In the genomic region with DNA sequence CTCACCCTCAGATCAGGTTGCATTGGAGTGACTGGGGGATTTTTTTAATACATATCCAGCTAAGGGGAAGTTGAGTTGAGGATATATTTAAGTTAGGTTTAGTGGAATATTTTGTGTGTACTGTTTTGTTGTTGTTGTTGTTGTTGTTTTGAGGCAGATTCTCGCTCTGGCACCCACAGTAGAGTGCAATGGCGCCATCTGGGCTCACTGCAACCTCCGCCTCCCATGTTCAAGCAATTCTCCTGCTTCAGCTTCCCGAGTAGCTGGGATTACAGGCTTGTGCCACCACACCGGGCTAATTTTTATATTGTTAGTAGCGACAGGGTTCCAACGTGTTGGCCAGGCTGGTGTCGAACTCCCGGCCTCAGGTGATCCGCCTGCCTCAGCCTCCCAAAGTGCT, we compare ENCODE assay signal across 15 cellular contexts. TPM values are rescaled to one million over a fixed set of nuclear protein-coding genes. Genes with fewer than 3 reads are reported as not detected.
DNase-seq lines count a peak whose midpoint lies in the region; ATAC-seq, FAIRE-seq and TF ChIP-seq lines count a peak whose summit lies in the region.
"Had no signal": no experiment of that assay in that cellular context is flagged by ENCODE, and none has a peak within 500 bp of the region (broad histone marks: within the 10 kb centered on the region; RNA-seq: fewer than 3 reads in every experiment).

No MANE protein-coding gene starts in this region.

- FAIRE-seq in HepG2 (lab: Jason Lieb, UNC): no peak
- FAIRE-seq: A549 had no signal

- H3K9me3 Mint-ChIP-seq in activated naive CD8-positive, alpha-beta T cell treated with anti-CD3 and anti-CD28 coated beads, Interleukin-2, amount 50 U/mL, for 24 hours: no peaks in the 10 kb centered on the region

- H3K27ac Mint-ChIP-seq in activated naive CD8-positive, alpha-beta T cell treated with anti-CD3 and anti-CD28 coated beads, Interleukin-2, amount 50 U/mL, for 24 hours: no peak overlapping the region
- H3K27ac Mint-ChIP-seq: CD4-positive, CD25-positive, alpha-beta regulatory T cell had no signal

- H3K27ac ChIP-seq in HepG2 (ENCODE audit: extremely low read length, insufficient read depth, low read length) (no peak overlapping the region), right lobe of liver (no peak overlapping the region), OCI-LY3 (ENCODE audit: low read length) (no peak overlapping the region), foreskin keratinocyte (no peak overlapping the region)
- H3K27ac ChIP-seq: A549 had no signal

- H3K36me3 Mint-ChIP-seq in activated naive CD8-positive, alpha-beta T cell treated with anti-CD3 and anti-CD28 coated beads, Interleukin-2, amount 50 U/mL, for 24 hours (ENCODE audit: low read depth): no peaks in the 10 kb centered on the region
- H3K36me3 Mint-ChIP-seq: CD4-positive, CD25-positive, alpha-beta regulatory T cell had no signal

- intact Hi-C loops in HepG2 (cut with micrococcal nuclease; ENCODE audit: unreplicated experiment) (loop anchor here (10.0 kb wide), 1 partner anchor 103 kb away; the partner anchor contains the start of gene CXorf38), right lobe of liver (cut with DNase I) (no loop called here)

- BruUV-seq in HepG2 (replicated peaks; lab: Mats Ljungman, UMichigan): no TSS peak

- no peaks in the 10 kb centered on the region for H4K20me1 ChIP-seq in HepG2 (ENCODE audit: insufficient read depth, low read length)
- H4K20me1 ChIP-seq in OCI-LY3 (ENCODE audit: insufficient read depth, low read length): no peaks in the 10 kb centered on the region

- no peak overlapping the region for H3K4me2 ChIP-seq in HepG2 (ENCODE audit: low read depth, low read length)
- H3K4me2 ChIP-seq in OCI-LY3 (ENCODE audit: low read length): no peak overlapping the region
- H3K4me2 ChIP-seq: A549 had no signal

- H3K27me3 ChIP-seq in HepG2 (ENCODE audit: control insufficient read depth in 1 of 2, insufficient read depth in 2 of 2, low read length in 2 of 2): peaks cover 0 to 3% of the 10 kb centered on the region in 2 experiments; a peak in 1 of 5 replicates
- H3K27me3 ChIP-seq in right lobe of liver: no peaks in the 10 kb centered on the region
- H3K27me3 ChIP-seq in OCI-LY3 (ENCODE audit: low read depth, low read length): peaks cover 5% of the 10 kb centered on the region; the same call in 1 of the 2 replicates
- H3K27me3 ChIP-seq in foreskin keratinocyte: no peaks in the 10 kb centered on the region
- H3K27me3 ChIP-seq: MG63 had no signal

- H3K9me3 ChIP-seq in HepG2 (ENCODE audit: low read length) (no peaks in the 10 kb centered on the region), right lobe of liver (no peaks in the 10 kb centered on the region), OCI-LY3 (ENCODE audit: insufficient read depth, low read length) (no peaks in the 10 kb centered on the region)
- H3K9me3 ChIP-seq: A549, MG63 had no signal

- TF ChIP-seq CTCF in HepG2 (CRISPR knock-in tag; IDR thresholded peaks at IDR 0.05) (0 out of 2 replicates have a peak, but pooled peaks have one; percentile 19), right lobe of liver (IDR thresholded peaks at IDR 0.05) (no peak), OCI-LY3 (IDR thresholded peaks at IDR 0.05; ENCODE audit: low read depth, low read length) (peak; percentile 19), foreskin keratinocyte (conservative IDR thresholded peaks at IDR 0.05) (peak; percentile 4)

- TF ChIP-seq EP300 in HepG2 (IDR thresholded peaks at IDR 0.05; ENCODE audit: low read depth in 2 of 2, low read length in 2 of 2) (no peak), HepG2 (CRISPR knock-in tag; IDR thresholded peaks at IDR 0.05; ENCODE audit: borderline replicate concordance) (no peak)

- TF ChIP-seq RAD21 in HepG2 (CRISPR knock-in tag; IDR thresholded peaks at IDR 0.05): no peak

- no peak overlapping the region for H3K4me3 Mint-ChIP-seq in activated naive CD8-positive, alpha-beta T cell treated with anti-CD3 and anti-CD28 coated beads, Interleukin-2, amount 50 U/mL, for 24 hours

- H3K27me3 Mint-ChIP-seq in activated naive CD8-positive, alpha-beta T cell treated with anti-CD3 and anti-CD28 coated beads, Interleukin-2, amount 50 U/mL, for 24 hours: peaks cover 2% of the 10 kb centered on the region

- H3K9ac ChIP-seq in HepG2 (ENCODE audit: insufficient read depth, low read depth, low read length) (no peak overlapping the region), OCI-LY3 (ENCODE audit: low read length) (no peak overlapping the region)

- H3K4me1 Mint-ChIP-seq in activated naive CD8-positive, alpha-beta T cell treated with anti-CD3 and anti-CD28 coated beads, Interleukin-2, amount 50 U/mL, for 24 hours: peaks cover 22% of the 10 kb centered on the region

- H3K36me3 ChIP-seq in HepG2 (replicated peaks in 1 of 2; ENCODE audit: control insufficient read depth in 1 of 2, insufficient read depth in 2 of 2, low read length in 2 of 2): no peaks in the 10 kb centered on the region
- H3K36me3 ChIP-seq in right lobe of liver: no peaks in the 10 kb centered on the region
- no peaks in the 10 kb centered on the region for H3K36me3 ChIP-seq in OCI-LY3 (replicated peaks; ENCODE audit: low read depth, low read length)
- H3K36me3 ChIP-seq: MG63 had no signal

- POLR2A ChIA-PET in HepG2 (lab: Yijun Ruan, JAX): no interaction called here

- in situ Hi-C loops in HepG2 (cut with HindIII; ENCODE audit: extremely low pct_ligation_motif_present, low pct_unique_long_range_greater_than_20kb): no loop called here

- H2AFZ ChIP-seq in HepG2 (ENCODE audit: low read length): no peak overlapping the region
- no peak overlapping the region for H2AFZ ChIP-seq in OCI-LY3 (ENCODE audit: low read depth, low read length)

- CTCF ChIA-PET in HepG2 (lab: Yijun Ruan, JAX; ENCODE audit: low intra/inter-chr PET ratio, low total read pairs): no interaction called here

- no peak for ATAC-seq in HepG2
- no peak for ATAC-seq in right lobe of liver
- no peak for ATAC-seq in foreskin keratinocyte
- no peak for ATAC-seq in GM21737 (IDR thresholded peaks at IDR 0.05; ENCODE audit: unreplicated experiment)
- no peak for ATAC-seq in activated naive CD8-positive, alpha-beta T cell treated with anti-CD3 and anti-CD28 coated beads, Interleukin-2, amount 50 U/mL, for 24 hours
- ATAC-seq: A549 had no signal

- H3K4me3 ChIP-seq in HepG2 (replicated peaks in 1 of 3; ENCODE audit: insufficient read depth in 1 of 3, low read depth in 2 of 3, low read length in 3 of 3) (no peak overlapping the region), right lobe of liver (no peak overlapping the region), OCI-LY3 (ENCODE audit: low read length) (no peak overlapping the region)
- H3K4me3 ChIP-seq: A549, MG63 had no signal

- DNase-seq in HepG2 (ENCODE audit: low spot score) (no peak), right lobe of liver (no peak), foreskin keratinocyte (no peak), NCI-H187 treated with DMSO at 0.1 percent for 48 hours (lab: John Stamatoyannopoulos, UW) (no peak), glomerular visceral epithelial cell (ENCODE audit: extremely low spot score) (no peak)
- no peak for DNase-seq in activated naive CD8-positive, alpha-beta T cell treated with anti-CD3 and anti-CD28 coated beads, Interleukin-2, amount 50 U/mL, for 24 hours
- DNase-seq: CD4-positive, CD25-positive, alpha-beta regulatory T cell; MG63; NCI-H2029; NCI-H2171 treated with DMSO at 0.1 percent for 48 hours; NCI-H774; RPMI8226 had no signal

- H3K79me2 ChIP-seq in HepG2 (ENCODE audit: insufficient read depth, low read length): no peaks in the 10 kb centered on the region
- no peaks in the 10 kb centered on the region for H3K79me2 ChIP-seq in OCI-LY3 (ENCODE audit: low read length)

- WGBS in HepG2 (ENCODE audit: low lambda C conversion rate): no CpG with 5 or more reads among the region's 10 CpGs
- WGBS in right lobe of liver (ENCODE audit: insufficient coverage, low coverage, low lambda C conversion rate, missing lambda C conversion rate): 70% methylated on average over 9 of the region's 10 CpGs

- H3K4me1 ChIP-seq in HepG2 (ENCODE audit: insufficient read depth, low read length) (peaks cover 12% of the 10 kb centered on the region; the same call in 1 of the 2 replicates), right lobe of liver (peaks cover 0 to 6% (median 0%) of the 10 kb centered on the region in 4 donors), OCI-LY3 (ENCODE audit: low read length) (peaks cover 20% of the 10 kb centered on the region), foreskin keratinocyte (no peaks in the 10 kb centered on the region)

- TF ChIP-seq POLR2A in HepG2 (IDR thresholded peaks at IDR 0.05; ENCODE audit: insufficient read depth in 1 of 2, low read depth in 2 of 2, low read length in 2 of 2): no peak
- no peak for TF ChIP-seq POLR2A in right lobe of liver (IDR thresholded peaks at IDR 0.05)

RNA-seq across cellular contexts. Expression of gene ATP6AP2, which starts 38.6 kb away (rescaled TPM):
- total RNA-seq in HepG2 (2016; rRNA removed; fragmentation: Illumina TruSeq; extraction: Trizol) (29.0 and 55.6 TPM in 2 replicates), right lobe of liver (10 to 100 TPM; 44.0 to 63.1 (median 54.0) TPM), foreskin keratinocyte (64.2 and 72.0 TPM in 2 replicates)
- 4.1 TPM in 2 replicates for total RNA-seq in HepG2 (2016; cell fraction: cytosol; rRNA removed; fragmentation: Illumina TruSeq; extraction: Trizol; ENCODE audit: low read depth)
- total RNA-seq in HepG2 (2016; cell fraction: insoluble cytoplasmic fraction; rRNA removed; fragmentation: Illumina TruSeq; extraction: Trizol): 32.6 and 56.9 TPM in 2 replicates
- 7.8 and 9.1 TPM in 2 replicates for total RNA-seq in HepG2 (2016; cell fraction: membrane; rRNA removed; fragmentation: Illumina TruSeq; extraction: Trizol)
- total RNA-seq in HepG2 (2016; cell fraction: nucleus; rRNA removed; fragmentation: Illumina TruSeq; extraction: Trizol): 52.1 and 67.7 TPM in 2 replicates
- polyA plus RNA-seq in HepG2 (2011; rRNA removed) (93.5 and 108 TPM in 2 replicates), foreskin keratinocyte (61.3 and 68.6 TPM in 2 replicates)
- 53.3 and 81.4 TPM in 2 replicates for polyA plus RNA-seq in HepG2 (2011; cell fraction: cytosol; rRNA removed)
- polyA plus RNA-seq in HepG2 (2011; cell fraction: nucleus; rRNA removed): 24.6 and 29.7 TPM in 2 replicates
- polyA plus RNA-seq in HepG2 (2012): 58.5 and 72.4 TPM in 2 replicates
- 4.0 and 4.1 TPM in 2 replicates for polyA plus RNA-seq in HepG2 (2016; cell fraction: cytosol; fragmentation: Illumina TruSeq; extraction: Trizol; ENCODE audit: low read depth)
- polyA plus RNA-seq in HepG2 (2016; cell fraction: insoluble cytoplasmic fraction; fragmentation: Illumina TruSeq; extraction: Trizol; ENCODE audit: low read depth): 35.9 and 36.1 TPM in 2 replicates
- 6.9 and 7.3 TPM in 2 replicates for polyA plus RNA-seq in HepG2 (2016; cell fraction: membrane; fragmentation: Illumina TruSeq; extraction: Trizol; ENCODE audit: low read depth)
- polyA plus RNA-seq in HepG2 (2016; cell fraction: nucleus; fragmentation: Illumina TruSeq; extraction: Trizol; ENCODE audit: insufficient read depth, low read depth): 84.4 and 93.6 TPM in 2 replicates
- 46.6 and 99.6 TPM in 2 replicates for polyA minus RNA-seq in HepG2 (2011; rRNA and poly(A)+ RNA removed; ENCODE audit: low replicate concordance)
- 54.8 and 81.6 TPM in 2 replicates for polyA minus RNA-seq in HepG2 (2011; cell fraction: cytosol; rRNA and poly(A)+ RNA removed)
- 29.4 and 33.7 TPM in 2 replicates for polyA minus RNA-seq in HepG2 (2011; cell fraction: nucleus; rRNA and poly(A)+ RNA removed)

Comparison
In these comparisons a context has a peak if more than half of its experiments do, and no peak if none do; other contexts are left out.
1. CTCF ChIP-seq: peak in HepG2 (single experiment), OCI-LY3 (single experiment) and foreskin keratinocyte (single experiment); none in right lobe of liver (0 of 4).